ENCODE assay signal across 28 cellular contexts in the genomic region with DNA sequence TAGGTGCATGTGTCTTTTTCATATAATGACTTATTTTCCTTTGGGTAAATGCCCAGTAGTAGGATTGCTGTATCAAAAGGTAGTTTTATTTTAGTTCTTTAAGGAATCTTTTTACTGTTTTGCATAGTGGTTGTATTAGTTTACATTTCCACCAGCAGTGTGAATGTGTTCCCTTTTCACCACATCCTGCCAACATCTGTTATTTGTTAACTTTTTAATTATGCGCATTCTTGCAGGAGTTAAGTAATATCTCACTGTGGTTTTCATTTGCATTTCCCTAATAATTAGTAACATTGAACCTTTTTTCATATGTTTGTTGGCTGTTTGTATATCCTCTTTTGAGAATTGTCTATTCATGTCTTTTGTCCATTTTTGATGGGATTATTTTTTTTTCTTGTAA.
"Had no signal": no experiment of that assay in that cellular context is flagged by ENCODE, and none has a peak within 500 bp of the region (broad histone marks: within the 10 kb centered on the region; RNA-seq: fewer than 3 reads in every experiment).

No MANE protein-coding gene starts in this region.

- H3K36me3 ChIP-seq: brain microvascular endothelial cell, esophagus muscularis mucosa, gastrocnemius medialis, heart left ventricle, WERI-Rb-1 had no signal

- H3K4me3 ChIP-seq: coronary artery, dorsolateral prefrontal cortex, esophagus muscularis mucosa, gastrocnemius medialis, heart left ventricle had no signal

- H3K9me3 ChIP-seq: esophagus muscularis mucosa, gastrocnemius medialis, heart left ventricle had no signal

- DNase-seq: activated B cell treated with CpG ODN at 0.5 μM for 24 hours; activated CD4-positive, alpha-beta T cell treated with anti-CD3 and anti-CD28 coated beads for 48 hours; activated CD4-positive, alpha-beta T cell treated with anti-CD3 and anti-CD28 coated beads, Interleukin-2, amount 50 U/mL, for 1 hour; activated CD4-positive, alpha-beta T cell treated with anti-CD3 and anti-CD28 coated beads, Interleukin-2, amount 50 U/mL, for 48 hours; activated CD8-positive, alpha-beta memory T cell treated with anti-CD3 and anti-CD28 coated beads for 24 hours; activated CD8-positive, alpha-beta T cell treated with anti-CD3 and anti-CD28 coated beads for 36 hours; activated effector memory CD4-positive, alpha-beta T cell treated with Interleukin-2 at 50 U/mL for 16 hours; activated gamma-delta T cell treated with Interleukin-2 at 50 U/mL for 16 hours; activated naive CD4-positive, alpha-beta T cell treated with anti-CD3 and anti-CD28 coated beads, Interleukin-2, amount 50 U/mL, for 16 hours; activated naive CD4-positive, alpha-beta T cell treated with Interleukin-2 at 50 U/mL for 16 hours; activated T-cell treated with anti-CD3 and anti-CD28 coated beads, Interleukin-2, amount 50 U/mL, for 4 hours; amniotic stem cell; aorta; brain microvascular endothelial cell; dorsolateral prefrontal cortex; effector memory CD4-positive, alpha-beta T cell; endodermal cell; erythroblast; foreskin keratinocyte; gastrocnemius medialis; glutamatergic neuron; heart left ventricle; T-helper 17 cell; T1000; WERI-Rb-1 had no signal

- H3K27ac ChIP-seq: brain microvascular endothelial cell, coronary artery, dorsolateral prefrontal cortex, esophagus muscularis mucosa, foreskin keratinocyte, gastrocnemius medialis, heart left ventricle, WERI-Rb-1 had no signal

- FAIRE-seq: bronchial epithelial cell had no signal
